In the genomic region with DNA sequence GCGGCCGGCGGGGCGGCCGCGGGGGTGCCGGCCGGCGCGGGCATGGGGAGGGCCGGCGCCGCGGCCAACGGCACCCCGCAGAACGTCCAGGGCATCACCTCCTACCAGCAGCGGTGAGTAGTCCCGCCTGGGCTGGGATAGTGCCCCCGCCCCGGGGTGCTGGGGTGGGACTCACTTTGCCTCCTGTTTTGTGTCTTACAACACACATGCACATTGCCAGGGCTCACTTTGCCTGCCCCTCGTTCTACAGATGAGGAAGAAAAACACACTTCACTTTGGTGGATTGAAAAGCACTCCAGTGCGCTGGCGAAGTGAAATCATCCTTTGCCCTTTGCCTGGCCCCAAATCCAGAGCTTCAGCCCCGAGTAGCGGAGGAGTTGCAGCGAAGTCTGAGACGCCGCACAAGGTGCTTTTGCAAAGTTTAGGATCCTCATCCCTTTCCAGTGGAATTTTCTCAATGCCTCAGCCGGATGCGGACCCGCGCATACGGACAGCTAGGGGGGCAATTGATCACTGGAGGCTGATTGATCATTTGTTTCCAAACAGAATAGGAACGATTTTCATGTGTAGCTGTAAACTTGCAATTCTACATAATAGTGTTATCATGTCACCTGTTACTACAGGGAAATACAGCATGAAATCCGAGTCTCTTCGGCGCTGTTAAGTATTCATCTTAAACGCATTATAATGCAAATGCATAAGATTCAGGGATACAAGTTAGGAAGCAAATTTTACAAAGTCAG, we compare ENCODE assay signal across 9 cellular contexts. TPM values are rescaled to one million over a fixed set of nuclear protein-coding genes. Genes with fewer than 3 reads are reported as not detected.
DNase-seq lines count a peak whose midpoint lies in the region; ATAC-seq and TF ChIP-seq lines count a peak whose summit lies in the region.
"Had no signal": no experiment of that assay in that cellular context is flagged by ENCODE, and none has a peak within 500 bp of the region (broad histone marks: within the 10 kb centered on the region; RNA-seq: fewer than 3 reads in every experiment).

No MANE protein-coding gene starts in this region.

- H3K9me3 Mint-ChIP-seq in neural crest cell = no peaks in the 10 kb centered on the region

- DNase-seq in AG08396 (ENCODE audit: low spot score) (peak; percentile 25), HFF-Myc (ENCODE audit: extremely low read depth, low read depth) (no peak), ecto neural progenitor cell (ENCODE audit: low spot score) (peak; percentile 64), neural crest cell (ENCODE audit: low read depth, low spot score) (peak; percentile 25), DMS79 (lab: John Stamatoyannopoulos, UW) (no peak), SIG-M5 (lab: John Stamatoyannopoulos, UW) (no peak)
- DNase-seq: activated CD4-positive, alpha-beta T cell treated with anti-CD3 and anti-CD28 coated beads for 1 hour had no signal

- peaks cover 54% of the 10 kb centered on the region for H3K4me1 Mint-ChIP-seq in neural crest cell

- peak overlapping the region; percentile 63 for H3K27ac Mint-ChIP-seq in neural crest cell (ENCODE audit: unreplicated experiment)

- no peaks in the 10 kb centered on the region for H3K36me3 Mint-ChIP-seq in neural crest cell (ENCODE audit: low read depth)

- H3K4me3 ChIP-seq in HFF-Myc (replicated peaks; ENCODE audit: low read depth, low read length) = peak overlapping the region; percentile 25

- ATAC-seq in GM18873 (IDR thresholded peaks at IDR 0.05; ENCODE audit: low FRiP score, unreplicated experiment) (no peak), HG02970 (IDR thresholded peaks at IDR 0.05; ENCODE audit: low FRiP score, unreplicated experiment) (no peak)

- TF ChIP-seq CTCF in HFF-Myc (IDR thresholded peaks at IDR 0.05; ENCODE audit: low read depth, low read length, missing control alignments) (no peak), neural crest cell (conservative IDR thresholded peaks at IDR 0.05) (no peak)

- H3K4me3 Mint-ChIP-seq in neural crest cell = peak overlapping the region; percentile 93

- peaks cover 21% of the 10 kb centered on the region for H3K27me3 Mint-ChIP-seq in neural crest cell (ENCODE audit: low read depth)

RNA-seq across cellular contexts. Expression of gene NPAS3, which starts 3.6 kb away (rescaled TPM):
- total RNA-seq in neural crest cell = 18.2 and 21.1 TPM in 2 replicates

Comparison
In these comparisons a context has a peak if more than half of its experiments do, and no peak if none do; other contexts are left out.
1. DNase-seq: peak in AG08396 (single experiment), ecto neural progenitor cell (single experiment) and neural crest cell (single experiment); none in HFF-Myc (single experiment), DMS79 (single experiment) and SIG-M5 (single experiment).